Comparison of ENCODE assay signal across 8 cellular contexts in the genomic region with DNA sequence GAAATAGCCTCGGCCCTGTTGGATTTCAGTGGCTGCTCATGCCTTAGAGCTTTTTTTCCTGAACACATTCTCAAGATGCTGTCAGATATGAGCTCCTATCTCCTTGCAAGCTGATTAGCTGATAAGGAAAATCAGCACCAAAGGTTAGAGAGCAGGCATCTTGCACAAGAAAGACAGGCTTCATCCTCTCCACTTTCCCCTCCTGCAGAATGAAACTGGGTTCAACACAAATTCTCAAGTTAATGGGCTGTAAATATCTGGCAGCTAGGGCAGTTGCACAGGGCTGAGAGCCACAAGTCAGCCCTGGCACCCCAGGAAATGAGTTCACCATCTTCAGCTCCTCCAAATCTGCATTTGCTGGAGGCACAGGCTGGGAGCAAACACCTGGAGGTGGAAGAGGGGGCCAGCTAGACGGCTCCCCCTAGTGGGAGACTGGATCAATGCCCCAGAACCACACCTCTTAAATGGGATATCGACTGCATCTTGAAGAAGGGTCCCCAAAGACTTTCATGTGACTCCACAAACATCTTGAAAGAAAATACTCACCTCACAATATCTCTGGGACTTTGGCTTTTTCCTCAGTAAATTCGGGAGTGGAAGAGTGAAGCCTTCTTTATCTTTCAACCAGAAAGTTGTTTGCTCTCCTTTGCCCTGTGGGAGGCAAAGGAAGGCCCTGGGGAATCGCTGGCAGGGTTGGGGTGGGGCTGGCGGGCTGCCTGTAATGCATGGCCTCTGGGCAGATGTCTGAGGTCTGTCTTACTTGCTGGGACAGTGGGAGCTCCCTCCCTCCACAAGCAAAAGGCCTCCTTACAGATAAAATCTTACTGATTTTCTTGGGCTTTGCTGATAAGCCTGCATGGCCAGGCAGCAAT. TPM values are rescaled to one million over a fixed set of nuclear protein-coding genes. Genes with fewer than 3 reads are reported as not detected.
A peak's percentile ranks its signal among the peaks of the same experiment; 100 is the strongest.
DNase-seq lines count a peak whose midpoint lies in the region; ATAC-seq and TF ChIP-seq lines count a peak whose summit lies in the region.

No MANE protein-coding gene starts in this region.

- ATAC-seq in Right ventricle myocardium inferior (peak; percentile 62), HG02678 (IDR thresholded peaks at IDR 0.05; ENCODE audit: unreplicated experiment) (peak; percentile 66)

- H3K9ac ChIP-seq in OCI-LY1 (ENCODE audit: low read length), result no peak overlapping the region

- intact Hi-C loops in Right ventricle myocardium inferior (cut with DNase I), result loop anchor here (1.0 kb wide), 1 partner anchor 132 kb away; no protein-coding TSS in a partner anchor
- intact Hi-C loops in cardiac septum (cut with DNase I), result no loop called here

- H3F3A ChIP-seq in OCI-LY1 (ENCODE audit: insufficient read depth, low read length), result no peaks in the 10 kb centered on the region

- no peak overlapping the region for H3K27ac ChIP-seq in OCI-LY1 (ENCODE audit: low read depth, low read length, poor library complexity, severe bottlenecking)

- no peaks in the 10 kb centered on the region for H3K36me3 ChIP-seq in OCI-LY1 (ENCODE audit: insufficient read depth, low read length)

- H3K4me3 ChIP-seq in OCI-LY1 (ENCODE audit: low read depth, low read length, poor library complexity, severe bottlenecking), result no peak overlapping the region

- no peaks in the 10 kb centered on the region for H3K27me3 ChIP-seq in OCI-LY1 (ENCODE audit: insufficient read depth, low read length)

- H3K9me3 ChIP-seq in OCI-LY1 (ENCODE audit: low read length), result no peaks in the 10 kb centered on the region

- no peaks in the 10 kb centered on the region for H4K20me1 ChIP-seq in OCI-LY1 (ENCODE audit: insufficient read depth, low read length)

- TF ChIP-seq CTCF in OCI-LY1 (IDR thresholded peaks at IDR 0.05; ENCODE audit: low read length), result peak; percentile 75

- H3K4me1 ChIP-seq in OCI-LY1 (ENCODE audit: insufficient read depth, low read length, severe bottlenecking), result no peaks in the 10 kb centered on the region

- no peaks in the 10 kb centered on the region for H3K79me2 ChIP-seq in OCI-LY1 (ENCODE audit: insufficient read depth, low read length)

- H3K9me2 ChIP-seq in OCI-LY1 (ENCODE audit: low read depth, low read length), result no peaks in the 10 kb centered on the region

- H3K4me2 ChIP-seq in OCI-LY1 (ENCODE audit: low read length), result no peak overlapping the region

- no peak for DNase-seq in Right ventricle myocardium inferior (ENCODE audit: missing footprints)
- DNase-seq in cardiac septum (ENCODE audit: low spot score), result no peak
- DNase-seq in astrocyte of the hippocampus (ENCODE audit: low read depth, low spot score), result peak; percentile 77
- DNase-seq in iPS-NIHi11 (ENCODE audit: low spot score), result peak; percentile 85
- peak in 2 of 3 experiments; percentile 1 to 16 for DNase-seq in stimulated activated CD4-positive, alpha-beta T cell treated with anti-CD3 and anti-CD28 coated beads, TNF-alpha, amount 100 ng/mL, for 24 hours (ENCODE audit: low read depth in 3 of 3)
- DNase-seq in NCI-H345 treated with DMSO at 0.1 percent for 48 hours (lab: John Stamatoyannopoulos, UW; ENCODE audit: unreplicated experiment), result no peak

- no peak overlapping the region for H2AFZ ChIP-seq in OCI-LY1 (ENCODE audit: low read length)

RNA-seq across cellular contexts. Expression of a gene that starts 24.7 kb away (rescaled TPM):
- not detected for total RNA-seq in Right ventricle myocardium inferior
- not detected for total RNA-seq in cardiac septum

Comparison
In these comparisons a context has a peak if more than half of its experiments do, and no peak if none do; other contexts are left out.
1. DNase-seq: peak in astrocyte of the hippocampus (single experiment), iPS-NIHi11 (single experiment) and stimulated activated CD4-positive, alpha-beta T cell treated with anti-CD3 and anti-CD28 coated beads, TNF-alpha, amount 100 ng/mL, for 24 hours (2 of 3); none in Right ventricle myocardium inferior (single experiment), cardiac septum (single experiment) and NCI-H345 treated with DMSO at 0.1 percent for 48 hours (single experiment).